Comparison of ENCODE assay signal across 8 cellular contexts in genomic region chr1:172089768-172090510, GRCh38.
DNase-seq lines count a peak whose midpoint lies in the region; ATAC-seq, FAIRE-seq and TF ChIP-seq lines count a peak whose summit lies in the region.

No MANE protein-coding gene starts in this region.

- no peaks in the 10 kb centered on the region for H3K27me3 Mint-ChIP-seq in activated naive CD4-positive, alpha-beta T cell treated with anti-CD3 and anti-CD28 coated beads for 36 hours (ENCODE audit: low read depth)

- no peak overlapping the region for H3K27ac Mint-ChIP-seq in activated naive CD4-positive, alpha-beta T cell treated with anti-CD3 and anti-CD28 coated beads for 36 hours

- H3K27ac ChIP-seq in RWPE1 (no peak overlapping the region), left ventricle myocardium inferior (replicated peaks) (no peak overlapping the region)

- no peaks in the 10 kb centered on the region for H3K4me1 ChIP-seq in left ventricle myocardium inferior

- H3K4me1 Mint-ChIP-seq in activated naive CD4-positive, alpha-beta T cell treated with anti-CD3 and anti-CD28 coated beads for 36 hours (ENCODE audit: low read depth): peaks cover 2% of the 10 kb centered on the region

- ATAC-seq in GM21529 (IDR thresholded peaks at IDR 0.05; ENCODE audit: unreplicated experiment): peak; percentile 52

- no peaks in the 10 kb centered on the region for H3K9me3 Mint-ChIP-seq in activated naive CD4-positive, alpha-beta T cell treated with anti-CD3 and anti-CD28 coated beads for 36 hours

- no peaks in the 10 kb centered on the region for H3K27me3 ChIP-seq in left ventricle myocardium inferior (ENCODE audit: low read depth)

- H3K9me3 ChIP-seq in left ventricle myocardium inferior (replicated peaks): no peaks in the 10 kb centered on the region

- peak; percentile 41 for TF ChIP-seq CTCF in RWPE1 (conservative IDR thresholded peaks at IDR 0.05; ENCODE audit: low read depth)
- TF ChIP-seq CTCF in left ventricle myocardium inferior (IDR thresholded peaks at IDR 0.05; ENCODE audit: borderline replicate concordance): peak; percentile 80

- DNase-seq in AG20443 (ENCODE audit: low spot score): peak; percentile 63
- DNase-seq in RWPE1 (ENCODE audit: low spot score): peak; percentile 36
- peak; percentile 83 for DNase-seq in activated naive CD4-positive, alpha-beta T cell treated with anti-CD3 and anti-CD28 coated beads for 36 hours
- peak; percentile 40 for DNase-seq in left ventricle myocardium inferior
- peak; percentile 24 to 46 for DNase-seq in stimulated activated CD4-positive, alpha-beta T cell treated with anti-CD3 and anti-CD28 coated beads, Interleukin-15, amount 100 ng/mL, for 48 hours (ENCODE audit: low read depth in 2 of 2)
- no peak for DNase-seq in NOMO-1 (lab: John Stamatoyannopoulos, UW; ENCODE audit: unreplicated experiment in 2 of 2)
- no peak for DNase-seq in frontal cortex (ENCODE audit: low spot score in 2 of 2)

- POLR2A ChIA-PET in RWPE1 (lab: Yijun Ruan, JAX; ENCODE audit: low non-redundant PET): no interaction called here

- no peaks in the 10 kb centered on the region for H3K36me3 ChIP-seq in left ventricle myocardium inferior

- CTCF ChIA-PET in RWPE1 (lab: Yijun Ruan, JAX): interaction anchor here (1.0 to 1.2 kb wide), 2 partner anchors 87 to 310 kb away, joined by 3 to 4 read pairs; no protein-coding TSS in a partner anchor
- CTCF ChIA-PET in activated naive CD4-positive, alpha-beta T cell treated with anti-CD3 and anti-CD28 coated beads for 36 hours (lab: Charles Lee): interaction anchor here (0.6 to 5.2 kb wide), 17 partner anchors 9 to 445 kb away, joined by 3 to 43 read pairs (median 4); partner anchors contain the start of gene PIGC

- H3K4me3 ChIP-seq in left ventricle myocardium inferior: no peak overlapping the region

- no peaks in the 10 kb centered on the region for H3K36me3 Mint-ChIP-seq in activated naive CD4-positive, alpha-beta T cell treated with anti-CD3 and anti-CD28 coated beads for 36 hours (ENCODE audit: low read depth)

- intact Hi-C loops in activated naive CD4-positive, alpha-beta T cell treated with anti-CD3 and anti-CD28 coated beads for 36 hours (cut with micrococcal nuclease): loop anchor here (1.0 to 2.0 kb wide), 7 partner anchors 87 to 354 kb away; partner anchors contain the start of gene PIGC
- intact Hi-C loops in left ventricle myocardium inferior (cut with micrococcal nuclease): loop anchor here (10.0 kb wide), 1 partner anchor 315 kb away; no protein-coding TSS in a partner anchor

- H3K4me3 Mint-ChIP-seq in activated naive CD4-positive, alpha-beta T cell treated with anti-CD3 and anti-CD28 coated beads for 36 hours: no peak overlapping the region

- no peak for FAIRE-seq in frontal cortex (lab: Jason Lieb, UNC)

Comparison
In these comparisons a context has a peak if more than half of its experiments do, and no peak if none do; other contexts are left out.
1. DNase-seq: peak in AG20443 (single experiment), RWPE1 (single experiment), activated naive CD4-positive, alpha-beta T cell treated with anti-CD3 and anti-CD28 coated beads for 36 hours (single experiment), left ventricle myocardium inferior (single experiment) and stimulated activated CD4-positive, alpha-beta T cell treated with anti-CD3 and anti-CD28 coated beads, Interleukin-15, amount 100 ng/mL, for 48 hours (2 of 2); none in NOMO-1 (0 of 2) and frontal cortex (0 of 2).